9 cellular contexts compared by ENCODE assay signal in the genomic region with DNA sequence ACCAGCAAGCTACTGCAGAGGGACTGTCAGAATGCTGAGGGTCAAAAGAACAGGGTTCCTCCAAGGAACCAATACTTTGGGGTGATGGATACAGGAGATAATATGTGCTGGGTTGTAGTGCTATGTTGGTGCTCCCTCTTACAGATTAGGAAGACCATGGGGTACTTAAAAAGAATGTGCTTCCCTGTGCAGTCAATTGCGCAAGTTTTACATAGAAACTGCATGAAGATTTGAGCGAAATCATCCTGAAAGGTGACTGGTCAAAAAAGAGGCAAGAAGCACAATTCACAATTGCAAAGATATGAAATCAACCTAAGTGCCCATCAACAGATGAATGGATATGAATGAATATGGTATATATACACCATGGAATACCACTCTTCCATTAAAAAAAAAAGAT. TPM values are rescaled to one million over a fixed set of nuclear protein-coding genes. Genes with fewer than 3 reads are reported as not detected.
"Had no signal": no experiment of that assay in that cellular context is flagged by ENCODE, and none has a peak within 500 bp of the region (broad histone marks: within the 10 kb centered on the region; RNA-seq: fewer than 3 reads in every experiment).

No MANE protein-coding gene starts in this region.

- H3K27ac Mint-ChIP-seq: GM23338, H9 had no signal

- H3K9me3 Mint-ChIP-seq: GM23338, H9 had no signal

- H3K9ac ChIP-seq: KMS-11 had no signal

- FAIRE-seq: H1, H54, HTR-8/SVneo had no signal

- H3K4me3 ChIP-seq: GM23338 had no signal

- DNase-seq: H9, HCEC 1CT, KBM-7 had no signal

- H2AFZ ChIP-seq: GM23338 had no signal

- H3K27ac ChIP-seq: KMS-11 had no signal

- ATAC-seq: GM23338 had no signal

- H3K4me3 Mint-ChIP-seq: GM23338, H9 had no signal

- H3K4me2 ChIP-seq: GM23338, KMS-11 had no signal

RNA-seq across cellular contexts. Expression of a gene that starts 33.9 kb away (rescaled TPM):
- total RNA-seq: HT-29 had no signal
